ENCODE assay signal across 8 cellular contexts in the genomic region with DNA sequence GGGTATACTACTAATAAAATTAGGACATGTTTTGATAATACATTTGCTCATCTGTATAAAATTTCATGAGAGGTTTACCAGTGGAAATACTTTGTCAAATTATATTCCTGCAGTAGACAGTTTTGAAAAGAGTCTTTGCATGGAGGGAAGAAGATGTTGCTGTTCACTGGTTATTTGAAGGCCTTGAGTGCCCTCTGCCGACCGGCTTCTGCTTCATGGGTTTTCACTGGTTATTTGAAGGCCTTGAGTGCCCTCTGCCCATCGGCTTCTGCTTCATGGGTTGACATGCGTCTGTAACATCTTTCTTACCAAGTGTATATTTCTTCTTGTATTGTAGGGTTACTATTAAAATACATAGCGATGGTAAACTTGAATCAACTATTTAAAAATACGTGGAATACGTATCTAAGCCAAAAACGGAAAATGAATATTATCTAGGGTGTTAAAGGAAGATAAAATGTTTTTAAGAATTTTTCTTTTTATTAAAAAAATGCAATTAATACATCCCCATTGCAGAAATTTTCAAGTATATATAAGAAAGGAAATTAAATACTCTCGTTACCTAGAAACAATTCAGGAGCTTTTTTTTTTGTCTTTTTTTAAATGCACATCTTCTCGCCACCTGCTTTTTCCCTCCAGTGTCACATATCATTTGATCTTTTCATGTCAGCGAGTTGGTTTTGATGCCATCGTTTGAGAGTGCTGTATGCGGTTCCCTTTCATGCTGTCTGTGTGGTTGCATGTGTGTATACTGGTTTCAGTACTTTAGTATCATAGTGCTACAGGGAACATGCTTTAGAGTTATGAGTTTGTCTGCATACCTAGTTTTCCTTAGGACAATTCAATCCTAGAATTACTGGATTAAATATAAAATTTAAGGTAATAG.
DNase-seq lines count a peak whose midpoint lies in the region; ATAC-seq, FAIRE-seq and TF ChIP-seq lines count a peak whose summit lies in the region.

No MANE protein-coding gene starts in this region.

- peaks cover 32% of the 10 kb centered on the region for H3K36me3 ChIP-seq in mammary epithelial cell (ENCODE audit: insufficient read depth, low read length)
- H3K36me3 ChIP-seq in keratinocyte (ENCODE audit: control insufficient read depth in 2 of 2, extremely low read depth in 1 of 2, insufficient read depth in 2 of 2, low read length in 2 of 2): peaks cover 8 to 21% of the 10 kb centered on the region in 2 experiments

- H3K4me1 ChIP-seq in mammary epithelial cell (ENCODE audit: insufficient read depth, low read length) (peaks cover 10% of the 10 kb centered on the region), keratinocyte (ENCODE audit: control insufficient read depth, extremely low read depth, insufficient read depth, low read length) (peaks cover 5% of the 10 kb centered on the region)

- no peak overlapping the region for H2AFZ ChIP-seq in mammary epithelial cell (ENCODE audit: low read depth, low read length)
- no peak overlapping the region for H2AFZ ChIP-seq in keratinocyte (ENCODE audit: control insufficient read depth, low read length)

- TF ChIP-seq CTCF in VCaP (conservative IDR thresholded peaks at IDR 0.05) (peak; percentile 89), mammary epithelial cell (conservative IDR thresholded peaks at IDR 0.05 in 1 of 2, IDR thresholded peaks at IDR 0.05 in 1 of 2; ENCODE audit: extremely low read depth in 1 of 2, insufficient read depth in 1 of 2, low read depth in 1 of 2, low read length in 2 of 2) (peak; percentile 57 to 70), keratinocyte (optimal IDR thresholded peaks at IDR 0.05 in 1 of 3, IDR thresholded peaks at IDR 0.05 in 1 of 3, conservative IDR thresholded peaks at IDR 0.05 in 1 of 3; ENCODE audit: extremely low read depth in 1 of 3, insufficient read depth in 2 of 3, low read length in 3 of 3) (peak; percentile 52 to 76 (median 56))

- WGBS in mammary epithelial cell (ENCODE audit: low coverage, missing lambda C conversion rate): 66% methylated on average over 13 of the region's 13 CpGs

- H3K9me1 ChIP-seq in keratinocyte (ENCODE audit: control insufficient read depth, extremely low read depth, insufficient read depth, low read length): peaks cover 3% of the 10 kb centered on the region

- H3K79me2 ChIP-seq in mammary epithelial cell (ENCODE audit: insufficient read depth, low read length) (peaks cover 21% of the 10 kb centered on the region), keratinocyte (ENCODE audit: control insufficient read depth, insufficient read depth, low read length) (peaks cover 6% of the 10 kb centered on the region)

- H3K9ac ChIP-seq in mammary epithelial cell (ENCODE audit: insufficient read depth, low read length): no peak overlapping the region
- H3K9ac ChIP-seq in keratinocyte (ENCODE audit: control insufficient read depth, extremely low read depth, insufficient read depth, low read length): no peak overlapping the region

- no peak overlapping the region for H3K4me3 ChIP-seq in mammary epithelial cell (replicated peaks in 1 of 3; ENCODE audit: insufficient read depth in 1 of 3, low read depth in 2 of 3, low read length in 3 of 3)
- no peak overlapping the region for H3K4me3 ChIP-seq in keratinocyte (ENCODE audit: control insufficient read depth in 2 of 3, extremely low read depth in 1 of 3, insufficient read depth in 2 of 3, low read depth in 1 of 3, low read length in 3 of 3)

- CTCF ChIA-PET in mammary epithelial cell (lab: Charles Lee; ENCODE audit: low non-redundant PET): no interaction called here

- H3K27me3 ChIP-seq in mammary epithelial cell (ENCODE audit: insufficient read depth, low read length) (no peaks in the 10 kb centered on the region), keratinocyte (ENCODE audit: control insufficient read depth, extremely low read depth, insufficient read depth, low read length) (no peaks in the 10 kb centered on the region)

- peak; percentile 64 for DNase-seq in COLO668 (lab: John Stamatoyannopoulos, UW; ENCODE audit: unreplicated experiment)
- DNase-seq in NAMALWA (ENCODE audit: low spot score): peak; percentile 92
- DNase-seq in mammary epithelial cell: peak; percentile 60
- no peak for DNase-seq in keratinocyte (ENCODE audit: low read depth, low spot score)
- peak; percentile 41 for DNase-seq in stimulated activated CD4-positive, alpha-beta T cell treated with anti-CD3 and anti-CD28 coated beads, Interleukin-2, amount 100 ng/mL, for 4 hours (ENCODE audit: low read depth)
- DNase-seq in iPS-NIHi11 (ENCODE audit: low spot score): no peak

- intact Hi-C loops in mammary epithelial cell (cut with micrococcal nuclease): loop anchor here (1.0 to 5.0 kb wide), 6 partner anchors 94 to 812 kb away; a partner anchor contains a TSS

- FAIRE-seq in keratinocyte (lab: Jason Lieb, UNC): no peak

- ATAC-seq in GM21717 (IDR thresholded peaks at IDR 0.05; ENCODE audit: unreplicated experiment): peak; percentile 32

- in situ Hi-C loops in mammary epithelial cell (cut with MboI; ENCODE audit: low sequenced_read_pairs in 2 of 2): loop anchor here (10.0 kb wide), 1 partner anchor 144 kb away; no protein-coding TSS in a partner anchor

- dilution Hi-C loops in mammary epithelial cell (cut with HindIII; ENCODE audit: low sequenced_read_pairs): no loop called here
- dilution Hi-C loops in keratinocyte (cut with MboI; ENCODE audit: extremely low pct_ligation_motif_present, low sequenced_read_pairs): loop anchor here (25.0 kb wide), 1 partner anchor 152 kb away; no protein-coding TSS in a partner anchor

- BruUV-seq in mammary epithelial cell (replicated peaks; lab: Mats Ljungman, UMichigan): no TSS peak

- H3K27ac ChIP-seq in VCaP (no peak overlapping the region), mammary epithelial cell (ENCODE audit: insufficient read depth, low read depth, low read length) (no peak overlapping the region), keratinocyte (ENCODE audit: control insufficient read depth, insufficient read depth, low read length) (no peak overlapping the region)

- H3K4me2 ChIP-seq in mammary epithelial cell (ENCODE audit: insufficient read depth, low read depth, low read length) (no peak overlapping the region), keratinocyte (ENCODE audit: control insufficient read depth, extremely low read depth, insufficient read depth, low read depth, low read length) (no peak overlapping the region)

- H3K9me3 ChIP-seq in mammary epithelial cell (replicated peaks; ENCODE audit: insufficient read depth, low read length): no peaks in the 10 kb centered on the region
- H3K9me3 ChIP-seq in keratinocyte (ENCODE audit: control insufficient read depth, low read depth, low read length): no peaks in the 10 kb centered on the region

- no peaks in the 10 kb centered on the region for H4K20me1 ChIP-seq in mammary epithelial cell (ENCODE audit: insufficient read depth, low read length)
- no peaks in the 10 kb centered on the region for H4K20me1 ChIP-seq in keratinocyte (ENCODE audit: control insufficient read depth, extremely low read depth, insufficient read depth, low read length)

Comparison
In these comparisons a context has a peak if more than half of its experiments do, and no peak if none do; other contexts are left out.
1. DNase-seq: peak in COLO668 (single experiment), NAMALWA (single experiment), mammary epithelial cell (single experiment) and stimulated activated CD4-positive, alpha-beta T cell treated with anti-CD3 and anti-CD28 coated beads, Interleukin-2, amount 100 ng/mL, for 4 hours (single experiment); none in keratinocyte (single experiment) and iPS-NIHi11 (single experiment).
2. Peak in every context shown above with its lines, with median percentiles within 50 percentile points of each other: CTCF ChIP-seq.